1 cellular context compared by ENCODE assay signal in genomic region chr12:56941299-56942017, GRCh38.
TF ChIP-seq lines count a peak whose summit lies in the region.

No MANE protein-coding gene starts in this region.

TF ChIP-seq in HepG2, 621 proteins besides CTCF, POLR2A, EP300 and RAD21 (continued from another document and continues in another):
- TF ChIP-seq KDM3A (CRISPR knock-in tag; IDR thresholded peaks at IDR 0.05; ENCODE audit: low read depth) (peak; percentile 73), ZNF569 (CRISPR knock-in tag; IDR thresholded peaks at IDR 0.05; ENCODE audit: borderline replicate concordance) (no peak), FOXA3 (CRISPR knock-in tag; IDR thresholded peaks at IDR 0.05) (peak; percentile 97), PAF1 (CRISPR knock-in tag; IDR thresholded peaks at IDR 0.05) (no peak), ZNF274 (CRISPR knock-in tag; IDR thresholded peaks at IDR 0.05) (no peak), ZNF609 (CRISPR knock-in tag; IDR thresholded peaks at IDR 0.05; ENCODE audit: borderline replicate concordance) (peak; percentile 88; the same call in 1 of the 2 replicates), ZNF784 (CRISPR knock-in tag; IDR thresholded peaks at IDR 0.05; ENCODE audit: borderline replicate concordance) (0 out of 2 replicates have a peak, but pooled peaks have one; percentile 41), MAX (IDR thresholded peaks at IDR 0.05) (peak; percentile 40; the same call in 1 of the 2 replicates), GMEB1 (CRISPR knock-in tag; IDR thresholded peaks at IDR 0.05; ENCODE audit: borderline replicate concordance) (peak; percentile 46; the same call in 1 of the 2 replicates), ZFY (CRISPR knock-in tag; IDR thresholded peaks at IDR 0.05) (0 out of 2 replicates have a peak, but pooled peaks have one; percentile 13), MIER3 (CRISPR knock-in tag; IDR thresholded peaks at IDR 0.05; ENCODE audit: borderline replicate concordance) (peak; percentile 88; the same call in 1 of the 2 replicates), CREM (IDR thresholded peaks at IDR 0.05) (peak; percentile 82), CREM (CRISPR knock-in tag; IDR thresholded peaks at IDR 0.05) (no peak), ZNF451 (CRISPR knock-in tag; IDR thresholded peaks at IDR 0.05) (no peak; the same call in 1 of the 2 replicates), ZMYM4 (CRISPR knock-in tag; IDR thresholded peaks at IDR 0.05) (peak; percentile 90), ZNF17 (CRISPR knock-in tag; IDR thresholded peaks at IDR 0.05) (no peak), YY1 (IDR thresholded peaks at IDR 0.05; ENCODE audit: insufficient read depth, insufficient replicate concordance, low read depth, low read length) (no peak), KLF6 (CRISPR knock-in tag; IDR thresholded peaks at IDR 0.05) (peak; percentile 50; the same call in 1 of the 2 replicates), SAP130 (CRISPR knock-in tag; IDR thresholded peaks at IDR 0.05; ENCODE audit: low read depth) (peak; percentile 91), ZNF761 (CRISPR knock-in tag; conservative IDR thresholded peaks at IDR 0.05) (no peak), ZNF713 (CRISPR knock-in tag; IDR thresholded peaks at IDR 0.05) (no peak), ZNF501 (CRISPR knock-in tag; IDR thresholded peaks at IDR 0.05) (no peak), HNRNPH1 (optimal IDR thresholded peaks at IDR 0.05; ENCODE audit: low read depth, low read length) (no peak), ZMAT5 (CRISPR knock-in tag; IDR thresholded peaks at IDR 0.05; ENCODE audit: borderline replicate concordance, low read depth) (no peak), CEBPG (CRISPR knock-in tag; IDR thresholded peaks at IDR 0.05) (peak; percentile 58), TCF12 (IDR thresholded peaks at IDR 0.05) (no peak), TCF12 (CRISPR knock-in tag; IDR thresholded peaks at IDR 0.05) (no peak; the same call in 1 of the 2 replicates), ZNF607 (CRISPR knock-in tag; IDR thresholded peaks at IDR 0.05; ENCODE audit: borderline replicate concordance) (0 out of 2 replicates have a peak, but pooled peaks have one; percentile 53), ZBTB37 (CRISPR knock-in tag; IDR thresholded peaks at IDR 0.05) (no peak), ATM (IDR thresholded peaks at IDR 0.05; ENCODE audit: borderline replicate concordance) (no peak), ZNF230 (CRISPR knock-in tag; IDR thresholded peaks at IDR 0.05) (0 out of 2 replicates have a peak, but pooled peaks have one; percentile 9), ZNF24 (IDR thresholded peaks at IDR 0.05) (no peak), NONO (IDR thresholded peaks at IDR 0.05) (no peak), NONO (CRISPR knock-in tag; conservative IDR thresholded peaks at IDR 0.05) (peak; percentile 79; the same call in 1 of the 2 replicates), ZNF563 (CRISPR knock-in tag; IDR thresholded peaks at IDR 0.05) (no peak), SP4 (CRISPR knock-in tag; IDR thresholded peaks at IDR 0.05) (peak; percentile 21; the same call in 1 of the 2 replicates), YEATS2 (CRISPR knock-in tag; IDR thresholded peaks at IDR 0.05; ENCODE audit: borderline replicate concordance) (peak; percentile 61; the same call in 1 of the 2 replicates), MNT (IDR thresholded peaks at IDR 0.05) (no peak), U2AF2 (IDR thresholded peaks at IDR 0.05; ENCODE audit: low read depth, low read length) (no peak), CENPBD1 (CRISPR knock-in tag; IDR thresholded peaks at IDR 0.05; ENCODE audit: borderline replicate concordance, low read depth) (0 out of 2 replicates have a peak, but pooled peaks have one; percentile 63), CAMTA2 (CRISPR knock-in tag; IDR thresholded peaks at IDR 0.05; ENCODE audit: borderline replicate concordance) (no peak), NFKBIZ (CRISPR knock-in tag; IDR thresholded peaks at IDR 0.05) (peak; percentile 78; the same call in 1 of the 2 replicates), ZBTB25 (CRISPR knock-in tag; IDR thresholded peaks at IDR 0.05) (peak; percentile 47; the same call in 1 of the 2 replicates), ZNF772 (CRISPR knock-in tag; IDR thresholded peaks at IDR 0.05) (peak; percentile 93), MED13 (CRISPR knock-in tag; IDR thresholded peaks at IDR 0.05) (no peak), ZFP62 (CRISPR knock-in tag; IDR thresholded peaks at IDR 0.05) (no peak), ZNF280D (CRISPR knock-in tag; IDR thresholded peaks at IDR 0.05) (peak; percentile 70; the same call in 1 of the 2 replicates), NCOA1 (CRISPR knock-in tag; IDR thresholded peaks at IDR 0.05) (no peak; the same call in 1 of the 2 replicates), PLSCR1 (CRISPR knock-in tag; IDR thresholded peaks at IDR 0.05; ENCODE audit: borderline replicate concordance) (no peak)
